In the genomic region with DNA sequence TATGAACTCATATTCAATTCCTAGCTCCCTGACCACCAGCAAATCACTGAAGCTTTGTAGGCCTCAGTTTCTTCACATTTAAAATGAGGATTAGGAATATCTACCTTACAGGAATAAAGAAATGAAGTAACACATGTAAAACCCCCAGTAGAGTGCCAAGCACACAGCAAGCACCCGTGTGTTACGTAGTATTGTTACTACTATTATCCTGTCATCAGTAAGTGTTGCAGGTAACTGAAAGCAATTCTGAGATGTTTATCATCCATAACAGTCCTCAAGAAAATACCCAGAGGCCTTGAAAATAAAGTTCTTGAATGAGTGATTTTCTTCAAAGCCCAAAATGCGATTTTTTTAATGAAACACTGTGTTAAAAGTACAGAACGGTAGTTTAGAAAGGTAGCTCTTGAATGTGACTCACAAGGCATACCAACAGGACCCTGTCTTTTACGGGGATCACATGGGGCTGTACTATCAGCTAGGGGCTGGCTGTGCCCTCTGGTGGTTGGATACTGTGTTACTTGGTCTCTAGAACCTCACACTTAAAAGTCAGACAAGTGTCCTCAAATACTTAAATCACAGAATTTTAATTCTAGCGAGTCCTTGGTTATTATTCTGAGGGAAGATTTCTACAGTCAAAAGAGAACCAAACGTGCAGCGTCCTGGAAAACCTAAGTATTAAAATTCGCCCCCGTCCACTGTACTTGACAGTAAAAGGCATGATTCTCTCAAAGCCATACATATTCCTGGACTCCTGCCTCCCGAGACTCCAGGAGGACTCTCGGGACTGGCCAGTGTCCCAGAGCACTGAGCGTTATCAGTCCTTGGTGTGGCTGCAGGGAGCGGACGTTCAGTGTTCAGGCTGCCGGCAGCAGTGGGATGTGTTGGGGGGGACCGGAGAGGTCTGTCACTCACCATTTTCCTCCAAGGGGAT, we compare ENCODE assay signal across 8 cellular contexts. TPM values are rescaled to one million over a fixed set of nuclear protein-coding genes. Genes with fewer than 3 reads are reported as not detected.
DNase-seq lines count a peak whose midpoint lies in the region; ATAC-seq and TF ChIP-seq lines count a peak whose summit lies in the region.

No MANE protein-coding gene starts in this region.

- H3K4me1 ChIP-seq in endocrine pancreas (ENCODE audit: control insufficient read depth, insufficient read depth, low read length) = peaks cover 13% of the 10 kb centered on the region

- peak overlapping the region; percentile 96 to 98 for H3K4me3 Mint-ChIP-seq in CD14-positive monocyte
- peak overlapping the region; percentile 99 for H3K4me3 Mint-ChIP-seq in mesothelial cell of epicardium

- ATAC-seq in GM19043 (IDR thresholded peaks at IDR 0.05; ENCODE audit: low read depth, unreplicated experiment) = peak; percentile 90
- peak; percentile 92 for ATAC-seq in HG03378 (IDR thresholded peaks at IDR 0.05; ENCODE audit: unreplicated experiment)

- peak overlapping the region; percentile 84 to 98 (median 97) for H3K27ac Mint-ChIP-seq in CD14-positive monocyte
- H3K27ac Mint-ChIP-seq in mesothelial cell of epicardium = peak overlapping the region; percentile 98

- H3K27me3 Mint-ChIP-seq in CD14-positive monocyte (ENCODE audit: low read depth in 3 of 3) (peaks cover 0 to 7% (median 6%) of the 10 kb centered on the region in 3 donors), mesothelial cell of epicardium (ENCODE audit: low read depth) (peaks cover 8% of the 10 kb centered on the region)

- H3K9ac ChIP-seq in endocrine pancreas (ENCODE audit: control insufficient read depth, insufficient read depth, low read length) = peak overlapping the region; percentile 52

- no peaks in the 10 kb centered on the region for H3K27me3 ChIP-seq in endocrine pancreas (ENCODE audit: control insufficient read depth, insufficient read depth, low read length)

- H3K4me1 Mint-ChIP-seq in CD14-positive monocyte (peaks cover 22% of the 10 kb centered on the region), mesothelial cell of epicardium (peaks cover 17% of the 10 kb centered on the region)

- H3K36me3 ChIP-seq in endocrine pancreas (ENCODE audit: control insufficient read depth, insufficient read depth, low read length) = no peaks in the 10 kb centered on the region

- no peaks in the 10 kb centered on the region for H3K9me3 ChIP-seq in endocrine pancreas (ENCODE audit: control insufficient read depth, low read length)

- peaks cover 17 to 18% of the 10 kb centered on the region in 2 donors for H3K36me3 Mint-ChIP-seq in CD14-positive monocyte
- peaks cover 17% of the 10 kb centered on the region for H3K36me3 Mint-ChIP-seq in mesothelial cell of epicardium

- TF ChIP-seq CTCF in CD14-positive monocyte (IDR thresholded peaks at IDR 0.05) (peak; percentile 86), mesothelial cell of epicardium (IDR thresholded peaks at IDR 0.05; ENCODE audit: unreplicated experiment) (peak; percentile 59)

- H3K4me3 ChIP-seq in endocrine pancreas (ENCODE audit: control insufficient read depth, insufficient read depth, low read length) = peak overlapping the region; percentile 87

- H3K9me3 Mint-ChIP-seq in CD14-positive monocyte (no peaks in the 10 kb centered on the region), mesothelial cell of epicardium (no peaks in the 10 kb centered on the region)

- DNase-seq in CD14-positive monocyte (ENCODE audit: low spot score) (peak; percentile 73), NCI-H748 treated with DMSO at 0.1 percent for 48 hours (lab: John Stamatoyannopoulos, UW) (peak; percentile 64), mesothelial cell of epicardium (ENCODE audit: low spot score in 2 of 2, unreplicated experiment in 2 of 2) (no peak)
- peak; percentile 56 to 60 for DNase-seq in activated CD8-positive, alpha-beta memory T cell treated with anti-CD3 and anti-CD28 coated beads for 1 hour (ENCODE audit: extremely low read depth in 1 of 2, low read depth in 1 of 2)
- peak; percentile 48 for DNase-seq in stimulated activated CD8-positive, alpha-beta memory T cell treated with anti-CD3 and anti-CD28 coated beads, Interleukin-4, amount 100 ng/mL, for 24 hours (ENCODE audit: low read depth)

- intact Hi-C loops in CD14-positive monocyte (cut with micrococcal nuclease) = loop anchor here (2.0 to 10.0 kb wide), 4 partner anchors 47 to 430 kb away; partner anchors contain the start of genes ACO1 (in 1 of the 2), APTX (in 1 of the 2) and RIGI (in 1 of the 2)

RNA-seq across cellular contexts. Expression of gene NDUFB6, which starts 0.7 kb away (rescaled TPM):
- 10 to 100 TPM; 77.6 to 88.2 TPM for polyA plus RNA-seq in CD14-positive monocyte
- 36.7 to 38.4 TPM (median 36.9 TPM) in 3 replicates for total RNA-seq in mesothelial cell of epicardium

RNA-seq across cellular contexts. Expression of gene TOPORS, which starts 19.8 kb away (rescaled TPM):
- 10 to 100 TPM in 1 of 2 donors, 1 to 10 TPM in 1; 9.2 to 12.9 TPM for polyA plus RNA-seq in CD14-positive monocyte
- 21.9 to 23.3 TPM (median 22.8 TPM) in 3 replicates for total RNA-seq in mesothelial cell of epicardium

RNA-seq across cellular contexts. Expression of gene SMIM27, which starts 20.1 kb away (rescaled TPM):
- polyA plus RNA-seq in CD14-positive monocyte = 10 to 100 TPM; 27.9 to 29.5 TPM
- 8.3 to 11.1 TPM (median 9.5 TPM) in 3 replicates for total RNA-seq in mesothelial cell of epicardium

RNA-seq across cellular contexts. Expression of gene RIGI, which starts 46.2 kb away (rescaled TPM):
- 10 to 100 TPM in 1 of 2 donors, 1 to 10 TPM in 1; 8.9 to 14.3 TPM for polyA plus RNA-seq in CD14-positive monocyte
- 16.4 to 19.1 TPM (median 16.6 TPM) in 3 replicates for total RNA-seq in mesothelial cell of epicardium

Comparison
In these comparisons a context has a peak if more than half of its experiments do, and no peak if none do; other contexts are left out.
1. DNase-seq: peak in CD14-positive monocyte (single experiment), NCI-H748 treated with DMSO at 0.1 percent for 48 hours (single experiment), activated CD8-positive, alpha-beta memory T cell treated with anti-CD3 and anti-CD28 coated beads for 1 hour (2 of 2) and stimulated activated CD8-positive, alpha-beta memory T cell treated with anti-CD3 and anti-CD28 coated beads, Interleukin-4, amount 100 ng/mL, for 24 hours (single experiment); none in mesothelial cell of epicardium (0 of 2).